In the genomic region with DNA sequence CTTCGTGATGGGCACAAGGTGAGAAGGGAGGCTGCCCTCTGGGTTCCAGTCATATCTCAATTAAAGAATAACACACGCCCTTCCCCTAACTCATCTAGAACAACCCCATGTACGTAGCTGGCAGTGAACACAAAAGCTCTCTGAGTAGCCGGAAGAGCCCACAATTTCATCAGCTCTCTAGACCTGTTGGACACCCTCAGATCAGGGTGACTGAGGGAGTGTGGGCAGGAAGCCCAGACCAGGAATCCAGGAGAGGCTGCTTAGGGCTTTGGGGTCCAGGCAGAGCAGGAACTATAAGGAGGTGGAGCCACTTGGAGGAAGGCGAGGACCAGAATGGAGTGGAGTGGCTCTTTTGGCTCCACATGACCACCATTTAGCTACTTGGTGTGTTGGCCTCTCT, we compare ENCODE assay signal across 1 cellular context.
TF ChIP-seq lines count a peak whose summit lies in the region.

No MANE protein-coding gene starts in this region.

TF ChIP-seq in IMR-90, 13 proteins besides CTCF, POLR2A, EP300 and RAD21:
- TF ChIP-seq ELK1 (IDR thresholded peaks at IDR 0.05; ENCODE audit: borderline replicate concordance, low read depth, low read length) (no peak), MXI1 (IDR thresholded peaks at IDR 0.05; ENCODE audit: borderline replicate concordance, low read depth, low read length) (no peak), NFE2L2 (IDR thresholded peaks at IDR 0.05; ENCODE audit: low read depth, low read length) (no peak), RFX5 (IDR thresholded peaks at IDR 0.05; ENCODE audit: low read depth, low read length) (no peak), FOS (IDR thresholded peaks at IDR 0.05; ENCODE audit: low read depth, low read length) (no peak), CEBPB (IDR thresholded peaks at IDR 0.05; ENCODE audit: low read depth, low read length) (no peak), CHD1 (IDR thresholded peaks at IDR 0.05; ENCODE audit: low read depth, low read length) (no peak), MAFK (IDR thresholded peaks at IDR 0.05; ENCODE audit: low read depth, low read length) (no peak), RCOR1 (IDR thresholded peaks at IDR 0.05; ENCODE audit: insufficient replicate concordance, low read length) (no peak), MAZ (IDR thresholded peaks at IDR 0.05; ENCODE audit: borderline replicate concordance, low read depth, low read length) (no peak), USF2 (IDR thresholded peaks at IDR 0.05; ENCODE audit: low read depth, low read length) (no peak), SMC3 (IDR thresholded peaks at IDR 0.05; ENCODE audit: low read depth, low read length) (no peak), BHLHE40 (IDR thresholded peaks at IDR 0.05; ENCODE audit: low read depth, low read length) (no peak)
